ENCODE assay signal across 10 cellular contexts in genomic region chr1:93692451-93692861, GRCh38. TPM values are rescaled to one million over a fixed set of nuclear protein-coding genes. Genes with fewer than 3 reads are reported as not detected.
DNase-seq lines count a peak whose midpoint lies in the region; ATAC-seq and TF ChIP-seq lines count a peak whose summit lies in the region.
"Had no signal": no experiment of that assay in that cellular context is flagged by ENCODE, and none has a peak within 500 bp of the region (broad histone marks: within the 10 kb centered on the region; RNA-seq: fewer than 3 reads in every experiment).

No MANE protein-coding gene starts in this region.

- H3K9me3 ChIP-seq in fibroblast of lung (ENCODE audit: control insufficient read depth, insufficient read depth, low read depth, low read length) = no peaks in the 10 kb centered on the region
- H3K9me3 ChIP-seq: gastroesophageal sphincter had no signal

- no peaks in the 10 kb centered on the region for H3K36me3 ChIP-seq in fibroblast of lung (ENCODE audit: control insufficient read depth, insufficient read depth, low read length)
- H3K36me3 ChIP-seq: gastroesophageal sphincter had no signal

- H2AFZ ChIP-seq in fibroblast of lung (ENCODE audit: low read length) = no peak overlapping the region

- H3K9me3 Mint-ChIP-seq in stimulated activated effector memory CD8-positive, alpha-beta T cell treated with anti-CD3 and anti-CD28 coated beads, Interleukin-12 subunit alpha, Interleukin-12 subunit beta, amount 100 ng/mL, for 72 hours = no peaks in the 10 kb centered on the region

- TF ChIP-seq CTCF in fibroblast of lung (conservative IDR thresholded peaks at IDR 0.05 in 1 of 2, IDR thresholded peaks at IDR 0.05 in 1 of 2; ENCODE audit: low read depth in 1 of 2, low read length in 2 of 2) = no peak

- no peak overlapping the region for H3K9ac ChIP-seq in fibroblast of lung (ENCODE audit: insufficient read depth, low read length)

- H3K4me1 Mint-ChIP-seq in stimulated activated effector memory CD8-positive, alpha-beta T cell treated with anti-CD3 and anti-CD28 coated beads, Interleukin-12 subunit alpha, Interleukin-12 subunit beta, amount 100 ng/mL, for 72 hours = peaks cover 12% of the 10 kb centered on the region

- no peaks in the 10 kb centered on the region for H3K36me3 Mint-ChIP-seq in stimulated activated effector memory CD8-positive, alpha-beta T cell treated with anti-CD3 and anti-CD28 coated beads, Interleukin-12 subunit alpha, Interleukin-12 subunit beta, amount 100 ng/mL, for 72 hours

- H3K4me1 ChIP-seq in fibroblast of lung (ENCODE audit: control insufficient read depth, extremely low read depth, insufficient read depth, low read length) = peaks cover 25% of the 10 kb centered on the region

- H3K4me3 Mint-ChIP-seq in stimulated activated effector memory CD8-positive, alpha-beta T cell treated with anti-CD3 and anti-CD28 coated beads, Interleukin-12 subunit alpha, Interleukin-12 subunit beta, amount 100 ng/mL, for 72 hours = peak overlapping the region; percentile 50

- H4K20me1 ChIP-seq in fibroblast of lung (ENCODE audit: control insufficient read depth, extremely low read depth, insufficient read depth, low read length) = no peaks in the 10 kb centered on the region

- H3K27ac ChIP-seq in fibroblast of lung (ENCODE audit: insufficient read depth, low read length) = peak overlapping the region; percentile 88
- no peak overlapping the region for H3K27ac ChIP-seq in substantia nigra (ENCODE audit: low read depth, low read length, poor library complexity, severe bottlenecking)

- no peak for DNase-seq in activated CD4-positive, CD25-positive, alpha-beta regulatory T cell treated with anti-CD3 and anti-CD28 coated beads, Interleukin-2, amount 50 U/mL, for 72 hours
- DNase-seq in RPMI7951 (ENCODE audit: low read depth) (peak; percentile 39), fibroblast of lung (ENCODE audit: low read depth in 2 of 2) (peak; percentile 30 to 31), substantia nigra (lab: John Stamatoyannopoulos, UW) (no peak)
- DNase-seq in stimulated activated effector memory CD8-positive, alpha-beta T cell treated with anti-CD3 and anti-CD28 coated beads, Interleukin-12 subunit alpha, Interleukin-12 subunit beta, amount 100 ng/mL, for 72 hours (ENCODE audit: low spot score in 2 of 2) = no peak
- DNase-seq: activated CD4-positive, CD25-positive, alpha-beta regulatory T cell had no signal

- peak overlapping the region; percentile 89 for H3K27ac Mint-ChIP-seq in stimulated activated effector memory CD8-positive, alpha-beta T cell treated with anti-CD3 and anti-CD28 coated beads, Interleukin-12 subunit alpha, Interleukin-12 subunit beta, amount 100 ng/mL, for 72 hours

- H3K4me2 ChIP-seq in fibroblast of lung (ENCODE audit: extremely low read depth, insufficient read depth, low read length) = peak overlapping the region; percentile 59

- ATAC-seq in activated CD4-positive, CD25-positive, alpha-beta regulatory T cell treated with anti-CD3 and anti-CD28 coated beads, Interleukin-2, amount 50 U/mL, for 24 hours = peak; percentile 7 to 11
- ATAC-seq in stimulated activated effector memory CD8-positive, alpha-beta T cell treated with anti-CD3 and anti-CD28 coated beads, Interleukin-12 subunit alpha, Interleukin-12 subunit beta, amount 100 ng/mL, for 72 hours = no peak
- ATAC-seq in HG02852 (IDR thresholded peaks at IDR 0.05; ENCODE audit: unreplicated experiment) (no peak), GM21786 (IDR thresholded peaks at IDR 0.05; ENCODE audit: unreplicated experiment) (no peak)

- H3K4me3 ChIP-seq in fibroblast of lung (replicated peaks in 1 of 4; ENCODE audit: control extremely low read depth in 1 of 4, insufficient read depth in 1 of 4, low read depth in 3 of 4, low read length in 4 of 4) = no peak overlapping the region
- H3K4me3 ChIP-seq: gastroesophageal sphincter had no signal

- H3K79me2 ChIP-seq in fibroblast of lung (ENCODE audit: control insufficient read depth, insufficient read depth, low read length) = no peaks in the 10 kb centered on the region

- H3K27me3 ChIP-seq in fibroblast of lung (ENCODE audit: control insufficient read depth, insufficient read depth, low read length) = no peaks in the 10 kb centered on the region
- H3K27me3 ChIP-seq: gastroesophageal sphincter had no signal

RNA-seq across cellular contexts. Expression of gene BCAR3, which starts 10.8 kb away (rescaled TPM):
- 50.1 and 60.0 TPM in 2 replicates for total RNA-seq in RPMI7951 (2014; rRNA removed; shearing (Covaris generic))
- total RNA-seq in fibroblast of lung = 34.4 and 35.2 TPM in 2 replicates
- polyA plus RNA-seq in fibroblast of lung = 12.6 and 19.9 TPM in 2 replicates
- 14.0 and 23.6 TPM in 2 replicates for polyA plus RNA-seq in fibroblast of lung (2012)
- polyA minus RNA-seq in fibroblast of lung (ENCODE audit: low replicate concordance) = 18.0 and 28.1 TPM in 2 replicates

Comparison
In these comparisons a context has a peak if more than half of its experiments do, and no peak if none do; other contexts are left out.
1. ATAC-seq: peak in activated CD4-positive, CD25-positive, alpha-beta regulatory T cell treated with anti-CD3 and anti-CD28 coated beads, Interleukin-2, amount 50 U/mL, for 24 hours (2 of 2); none in stimulated activated effector memory CD8-positive, alpha-beta T cell treated with anti-CD3 and anti-CD28 coated beads, Interleukin-12 subunit alpha, Interleukin-12 subunit beta, amount 100 ng/mL, for 72 hours (single experiment), HG02852 (single experiment) and GM21786 (single experiment).
2. DNase-seq: peak in RPMI7951 (single experiment) and fibroblast of lung (2 of 2); none in activated CD4-positive, CD25-positive, alpha-beta regulatory T cell treated with anti-CD3 and anti-CD28 coated beads, Interleukin-2, amount 50 U/mL, for 72 hours (single experiment), stimulated activated effector memory CD8-positive, alpha-beta T cell treated with anti-CD3 and anti-CD28 coated beads, Interleukin-12 subunit alpha, Interleukin-12 subunit beta, amount 100 ng/mL, for 72 hours (0 of 2) and substantia nigra (0 of 49).